8 cellular contexts compared by ENCODE assay signal in the genomic region with DNA sequence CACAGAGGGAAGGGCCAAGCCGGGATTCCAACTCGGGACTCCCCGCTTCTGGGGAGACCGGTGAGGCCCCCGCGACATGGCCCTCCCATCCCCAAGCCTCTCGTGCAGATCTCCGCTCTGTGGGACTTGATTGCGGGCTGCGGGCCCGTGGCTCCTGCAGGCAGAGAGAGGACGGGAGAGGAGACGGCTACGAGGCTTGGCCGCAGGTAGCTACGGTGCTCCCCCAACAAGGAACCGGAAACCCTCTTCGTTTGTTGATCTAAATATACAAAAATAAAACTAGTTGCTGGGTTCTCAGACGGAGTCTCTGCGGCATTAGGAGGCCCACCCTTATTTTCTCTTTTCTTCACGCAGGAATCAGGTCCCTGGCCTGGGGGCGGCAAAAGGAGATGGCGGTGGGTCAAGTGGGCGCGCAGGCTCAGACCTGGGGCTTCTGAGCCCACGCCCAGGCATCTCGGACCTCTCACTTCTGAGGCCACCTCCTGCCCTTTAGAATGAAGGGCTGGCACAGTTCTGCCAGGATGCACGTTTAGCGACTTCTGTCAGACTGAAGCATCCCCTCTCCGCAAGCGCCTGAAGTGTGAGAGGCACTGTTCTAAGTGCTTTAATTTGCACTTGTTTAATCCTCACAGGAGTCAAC. TPM values are rescaled to one million over a fixed set of nuclear protein-coding genes. Genes with fewer than 3 reads are reported as not detected.
DNase-seq lines count a peak whose midpoint lies in the region; ATAC-seq and TF ChIP-seq lines count a peak whose summit lies in the region.

No MANE protein-coding gene starts in this region.

- H3K4me3 ChIP-seq in HUES64 (ENCODE audit: low read length) (peak overlapping the region; percentile 85), heart left ventricle (peak overlapping the region; percentile 61 to 93 (median 74)), sigmoid colon (peak overlapping the region; percentile 64 to 77 (median 68))

- H3K4me1 ChIP-seq in ES-I3 (ENCODE audit: insufficient read depth, low read length) (no peaks in the 10 kb centered on the region), HUES64 (ENCODE audit: insufficient read depth, low read length) (peaks cover 8% of the 10 kb centered on the region; the same call in 1 of the 2 replicates), heart left ventricle (peaks cover 0 to 17% (median 8%) of the 10 kb centered on the region in 12 donors), sigmoid colon (peaks cover 0 to 14% (median 12%) of the 10 kb centered on the region in 4 donors)

- H3K27ac ChIP-seq in HUES64 (ENCODE audit: low read depth, low read length) (no peak overlapping the region; the same call in 1 of the 2 replicates), heart left ventricle (peak overlapping the region in 10 of 12 donors; percentile 45 to 89 (median 74)), sigmoid colon (peak overlapping the region; percentile 84 to 89 (median 89))

- ATAC-seq in GM21528 (IDR thresholded peaks at IDR 0.05; ENCODE audit: low FRiP score, unreplicated experiment) = peak; percentile 39
- peak in 3 of 4 donors; percentile 6 to 23 (median 19) for ATAC-seq in heart left ventricle

- H3K27me3 ChIP-seq in HUES64 (ENCODE audit: insufficient read depth, low read length) (peaks cover 29% of the 10 kb centered on the region), heart left ventricle (no peaks in the 10 kb centered on the region), sigmoid colon (no peaks in the 10 kb centered on the region)

- intact Hi-C loops in heart left ventricle (cut with DNase I) (no loop called here), sigmoid colon (cut with DNase I) (loop anchor here (5.0 kb wide), 1 partner anchor 47 kb away; no protein-coding TSS in a partner anchor)

- TF ChIP-seq CTCF in heart left ventricle (IDR thresholded peaks at IDR 0.05) (no peak), sigmoid colon (IDR thresholded peaks at IDR 0.05) (no peak)

- peak; percentile 10 for DNase-seq in activated effector memory CD4-positive, alpha-beta T cell treated with Interleukin-2 at 50 U/mL for 16 hours
- DNase-seq in heart left ventricle (no peak), sigmoid colon (no peak), kidney tubule cell (ENCODE audit: low spot score) (no peak), OCI-M1 (lab: John Stamatoyannopoulos, UW) (no peak)

- TF ChIP-seq POLR2A in heart left ventricle (IDR thresholded peaks at IDR 0.05) (no peak), sigmoid colon (IDR thresholded peaks at IDR 0.05) (no peak)

- no peaks in the 10 kb centered on the region for H3K36me3 ChIP-seq in ES-I3 (ENCODE audit: insufficient read depth, low read length)
- no peaks in the 10 kb centered on the region for H3K36me3 ChIP-seq in HUES64 (ENCODE audit: insufficient read depth, low read length)
- H3K36me3 ChIP-seq in heart left ventricle = no peaks in the 10 kb centered on the region
- H3K36me3 ChIP-seq in sigmoid colon = no peaks in the 10 kb centered on the region

- no peak for TF ChIP-seq EP300 in sigmoid colon (IDR thresholded peaks at IDR 0.05)

- WGBS in HUES64 = 8% methylated on average over 31 of the region's 31 CpGs
- WGBS in heart left ventricle, 4 donors = 5 to 10% (median 9%) methylated on average over 11 to 31 of the region's 31 CpGs
- WGBS in sigmoid colon, 2 donors = 7 to 10% methylated on average over 31 of the region's 31 CpGs

- peak overlapping the region; percentile 97 for H3K9ac ChIP-seq in ES-I3 (ENCODE audit: low read depth, low read length)
- H3K9ac ChIP-seq in HUES64 (ENCODE audit: low read depth, low read length) = peak overlapping the region; percentile 82

- H3K9me3 ChIP-seq in ES-I3 (ENCODE audit: control insufficient read depth, insufficient read depth, low read length) (no peaks in the 10 kb centered on the region), HUES64 (ENCODE audit: insufficient read depth, low read depth, low read length) (no peaks in the 10 kb centered on the region), heart left ventricle (no peaks in the 10 kb centered on the region), sigmoid colon (no peaks in the 10 kb centered on the region)

RNA-seq across cellular contexts. Expression of a gene that starts 10.9 kb away (rescaled TPM):
- 19.8 TPM for polyA plus RNA-seq in HUES64 (2013, experiment 1 of 2)
- 23.8 TPM for polyA plus RNA-seq in HUES64 (2013, experiment 2 of 2)
- total RNA-seq in heart left ventricle = 10 to 100 TPM in 5 of 9 donors, 1 to 10 TPM in 4; 5.3 to 12.4 (median 10.8) TPM
- polyA plus RNA-seq in heart left ventricle = 1 to 10 TPM; 4.2 to 6.4 TPM
- total RNA-seq in sigmoid colon = 10 to 100 TPM; 31.9 to 39.9 (median 35.6) TPM
- 10 to 100 TPM in 1 of 3 donors, 1 to 10 TPM in 2; 7.8 to 16.5 (median 9.0) TPM for polyA plus RNA-seq in sigmoid colon
